1 cellular context compared by ENCODE assay signal in the genomic region with DNA sequence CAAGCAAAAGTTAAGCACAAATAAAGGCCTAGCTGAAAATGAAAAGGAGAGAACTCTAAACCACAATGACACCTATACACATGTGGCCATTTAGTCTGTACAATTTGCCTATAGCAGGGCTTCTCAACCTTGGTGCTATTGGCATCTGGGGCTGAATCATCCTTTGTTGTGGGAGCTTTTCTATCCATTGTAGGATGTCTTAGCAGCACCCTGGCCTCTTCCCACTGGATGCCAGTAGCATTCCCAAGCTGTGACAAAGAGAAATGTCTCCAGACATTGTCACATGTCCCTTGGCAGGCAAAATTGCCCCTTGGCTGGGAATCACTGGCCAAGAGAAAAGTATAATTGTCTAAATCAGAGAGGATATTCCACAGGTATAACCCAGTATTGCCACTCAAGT.
TF ChIP-seq lines count a peak whose summit lies in the region.

No MANE protein-coding gene starts in this region.

TF ChIP-seq in A549, 52 proteins besides CTCF, POLR2A, EP300 and RAD21:
- no peak for TF ChIP-seq MAFK (IDR thresholded peaks at IDR 0.05; ENCODE audit: partially characterized antibody)
- TF ChIP-seq PBX3 (IDR thresholded peaks at IDR 0.05): no peak
- no peak for TF ChIP-seq MYC (IDR thresholded peaks at IDR 0.05; ENCODE audit: borderline replicate concordance, low read length)
- no peak for TF ChIP-seq FOSB (CRISPR knock-in tag; IDR thresholded peaks at IDR 0.05)
- no peak for TF ChIP-seq ZNF302 (CRISPR knock-in tag; IDR thresholded peaks at IDR 0.05)
- no peak for TF ChIP-seq CEBPB (IDR thresholded peaks at IDR 0.05)
- TF ChIP-seq SREBF2 (IDR thresholded peaks at IDR 0.05): no peak
- TF ChIP-seq ZFP36 (IDR thresholded peaks at IDR 0.05; ENCODE audit: borderline replicate concordance, partially characterized antibody): no peak
- no peak for TF ChIP-seq SMC3 (IDR thresholded peaks at IDR 0.05)
